Comparison of ENCODE assay signal across 11 cellular contexts in genomic region chr1:94599090-94599813, GRCh38. TPM values are rescaled to one million over a fixed set of nuclear protein-coding genes. Genes with fewer than 3 reads are reported as not detected.
DNase-seq lines count a peak whose midpoint lies in the region; ATAC-seq and TF ChIP-seq lines count a peak whose summit lies in the region.
"Had no signal": no experiment of that assay in that cellular context is flagged by ENCODE, and none has a peak within 500 bp of the region (broad histone marks: within the 10 kb centered on the region; RNA-seq: fewer than 3 reads in every experiment).

No MANE protein-coding gene starts in this region.

- H3K36me3 Mint-ChIP-seq in activated CD8-positive, alpha-beta T cell treated with anti-CD3 and anti-CD28 coated beads for 36 hours (ENCODE audit: low read depth), result no peaks in the 10 kb centered on the region

- DNase-seq in ELR (ENCODE audit: low read depth), result peak; percentile 40
- DNase-seq in fibroblast of villous mesenchyme (ENCODE audit: low read depth), result peak; percentile 89
- peak; percentile 2 for DNase-seq in occipital lobe (lab: John Stamatoyannopoulos, UW)
- DNase-seq in activated CD8-positive, alpha-beta T cell treated with anti-CD3 and anti-CD28 coated beads for 36 hours, result no peak
- DNase-seq in NCI-H187 treated with DMSO at 0.1 percent for 48 hours (lab: John Stamatoyannopoulos, UW), result no peak
- DNase-seq: central memory CD4-positive, alpha-beta T cell; DMS 273 treated with DMSO at 0.1 percent for 48 hours; T-helper 2 cell had no signal

- CTCF ChIA-PET in activated CD8-positive, alpha-beta T cell treated with anti-CD3 and anti-CD28 coated beads for 36 hours (lab: Charles Lee), result no interaction called here

- H3K4me3 ChIP-seq in fibroblast of villous mesenchyme (ENCODE audit: low read depth, low read length), result peak overlapping the region; percentile 52

- POLR2A ChIA-PET in activated CD8-positive, alpha-beta T cell treated with anti-CD3 and anti-CD28 coated beads for 36 hours (lab: Charles Lee), result interaction anchor here (1.0 kb wide), 1 partner anchor 62 kb away, joined by 3 read pairs; no protein-coding TSS in a partner anchor

- H3K9me3 Mint-ChIP-seq in activated CD8-positive, alpha-beta T cell treated with anti-CD3 and anti-CD28 coated beads for 36 hours, result no peaks in the 10 kb centered on the region

- peak; percentile 76 for ATAC-seq in SK-N-SH treated with all-trans-retinoic acid at 6 μM for 48 hours
- no peak for ATAC-seq in HG02678 (IDR thresholded peaks at IDR 0.05; ENCODE audit: unreplicated experiment)
- ATAC-seq in activated CD8-positive, alpha-beta T cell treated with anti-CD3 and anti-CD28 coated beads for 36 hours, result no peak
- no peak for ATAC-seq in HG03521 (IDR thresholded peaks at IDR 0.05; ENCODE audit: unreplicated experiment)

- peaks cover 19% of the 10 kb centered on the region for H3K27me3 Mint-ChIP-seq in activated CD8-positive, alpha-beta T cell treated with anti-CD3 and anti-CD28 coated beads for 36 hours

- peaks cover 6% of the 10 kb centered on the region for H3K4me1 Mint-ChIP-seq in activated CD8-positive, alpha-beta T cell treated with anti-CD3 and anti-CD28 coated beads for 36 hours (ENCODE audit: low read depth)

- TF ChIP-seq CTCF in fibroblast of villous mesenchyme (IDR thresholded peaks at IDR 0.05; ENCODE audit: insufficient read depth, low read depth, low read length), result peak; percentile 78
- TF ChIP-seq CTCF in activated CD8-positive, alpha-beta T cell treated with anti-CD3 and anti-CD28 coated beads for 36 hours (IDR thresholded peaks at IDR 0.05), result no peak

- intact Hi-C loops in activated CD8-positive, alpha-beta T cell treated with anti-CD3 and anti-CD28 coated beads for 36 hours (cut with micrococcal nuclease), result no loop called here

- H3K27ac Mint-ChIP-seq in activated CD8-positive, alpha-beta T cell treated with anti-CD3 and anti-CD28 coated beads for 36 hours, result no peak overlapping the region

- no peak overlapping the region for H3K4me3 Mint-ChIP-seq in activated CD8-positive, alpha-beta T cell treated with anti-CD3 and anti-CD28 coated beads for 36 hours

TF ChIP-seq in SK-N-SH treated with all-trans-retinoic acid at 6 μM for 48 hours, 23 proteins besides CTCF, POLR2A, EP300 and RAD21:
- TF ChIP-seq ZNF8 (CRISPR knock-in tag; IDR thresholded peaks at IDR 0.05), result no peak
- no peak for TF ChIP-seq RARB (CRISPR knock-in tag; IDR thresholded peaks at IDR 0.05)
- TF ChIP-seq ZC3H10 (CRISPR knock-in tag; IDR thresholded peaks at IDR 0.05), result no peak
- no peak for TF ChIP-seq TOX (CRISPR knock-in tag; IDR thresholded peaks at IDR 0.05; ENCODE audit: borderline replicate concordance)
- no peak for TF ChIP-seq PPARA (CRISPR knock-in tag; IDR thresholded peaks at IDR 0.05; ENCODE audit: borderline replicate concordance)
- TF ChIP-seq ISL1 (CRISPR knock-in tag; IDR thresholded peaks at IDR 0.05), result no peak
- no peak for TF ChIP-seq GLIS3 (CRISPR knock-in tag; IDR thresholded peaks at IDR 0.05)
- no peak for TF ChIP-seq POU6F1 (CRISPR knock-in tag; IDR thresholded peaks at IDR 0.05; ENCODE audit: borderline replicate concordance, low read depth)
- TF ChIP-seq, protein P1, sequence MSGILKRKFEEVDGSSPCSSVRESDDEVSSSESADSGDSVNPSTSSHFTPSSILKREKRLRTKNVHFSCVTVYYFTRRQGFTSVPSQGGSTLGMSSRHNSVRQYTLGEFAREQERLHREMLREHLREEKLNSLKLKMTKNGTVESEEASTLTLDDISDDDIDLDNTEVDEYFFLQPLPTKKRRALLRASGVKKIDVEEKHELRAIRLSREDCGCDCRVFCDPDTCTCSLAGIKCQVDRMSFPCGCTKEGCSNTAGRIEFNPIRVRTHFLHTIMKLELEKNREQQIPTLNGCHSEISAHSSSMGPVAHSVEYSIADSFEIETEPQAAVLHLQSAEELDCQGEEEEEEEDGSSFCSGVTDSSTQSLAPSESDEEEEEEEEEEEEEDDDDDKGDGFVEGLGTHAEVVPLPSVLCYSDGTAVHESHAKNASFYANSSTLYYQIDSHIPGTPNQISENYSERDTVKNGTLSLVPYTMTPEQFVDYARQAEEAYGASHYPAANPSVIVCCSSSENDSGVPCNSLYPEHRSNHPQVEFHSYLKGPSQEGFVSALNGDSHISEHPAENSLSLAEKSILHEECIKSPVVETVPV (CRISPR knock-in tag; IDR thresholded peaks at IDR 0.05), result no peak
- no peak for TF ChIP-seq CSDC2 (CRISPR knock-in tag; IDR thresholded peaks at IDR 0.05)
- no peak for TF ChIP-seq SNAI2 (CRISPR knock-in tag; IDR thresholded peaks at IDR 0.05)
- no peak for TF ChIP-seq ZNF70 (CRISPR knock-in tag; IDR thresholded peaks at IDR 0.05)
- no peak for TF ChIP-seq ESRRG (CRISPR knock-in tag; IDR thresholded peaks at IDR 0.05)
- no peak for TF ChIP-seq ZNF565 (CRISPR knock-in tag; conservative IDR thresholded peaks at IDR 0.05; ENCODE audit: low read depth)
- no peak for TF ChIP-seq ZFP3 (CRISPR knock-in tag; IDR thresholded peaks at IDR 0.05)
- TF ChIP-seq TCF4 (CRISPR knock-in tag; IDR thresholded peaks at IDR 0.05; ENCODE audit: borderline replicate concordance), result no peak
TF ChIP-seq in SK-N-SH treated with all-trans-retinoic acid at 6 μM for 48 hours: peak in this region for 0.

RNA-seq across cellular contexts. Expression of gene F3, which starts 57.7 kb away (rescaled TPM):
- 198 and 506 TPM in 2 replicates for total RNA-seq in fibroblast of villous mesenchyme
- 25.6 TPM for total RNA-seq in occipital lobe
- total RNA-seq in activated CD8-positive, alpha-beta T cell treated with anti-CD3 and anti-CD28 coated beads for 36 hours, result not detected

Comparison
In these comparisons a context has a peak if more than half of its experiments do, and no peak if none do; other contexts are left out.
1. DNase-seq: peak in ELR (single experiment), fibroblast of villous mesenchyme (single experiment) and occipital lobe (single experiment); none in activated CD8-positive, alpha-beta T cell treated with anti-CD3 and anti-CD28 coated beads for 36 hours (single experiment) and NCI-H187 treated with DMSO at 0.1 percent for 48 hours (single experiment).
2. RNA of gene F3, which starts 57.7 kb away (total RNA-seq): 198 to 506 TPM in fibroblast of villous mesenchyme and 25.6 TPM in occipital lobe (single experiment); not detected in activated CD8-positive, alpha-beta T cell treated with anti-CD3 and anti-CD28 coated beads for 36 hours; every median in the first group is over 10 times any median in the second.